In genomic region chr7:118183586-118184391, GRCh38 we compare ENCODE assay signal across 8 cellular contexts. TPM values are rescaled to one million over a fixed set of nuclear protein-coding genes. Genes with fewer than 3 reads are reported as not detected.
DNase-seq lines count a peak whose midpoint lies in the region; ATAC-seq, FAIRE-seq and TF ChIP-seq lines count a peak whose summit lies in the region.

LSM8 (plus strand) TSS chr7:118184164; CDS start chr7:118184224, 60 bp downstream.

- H3K36me3 ChIP-seq in adrenal gland (replicated peaks in 1 of 2) = peaks cover 0 to 9% of the 10 kb centered on the region in 2 donors
- peaks cover 3 to 4% of the 10 kb centered on the region in 2 experiments for H3K36me3 ChIP-seq in trophoblast cell (ENCODE audit: control insufficient read depth in 1 of 2, insufficient read depth in 2 of 2, low read length in 2 of 2)
- H3K36me3 ChIP-seq in transverse colon = peaks cover 0 to 8% (median under 1%) of the 10 kb centered on the region in 4 donors

- H3K4me3 ChIP-seq in adrenal gland (peak within 1 kb of the TSS; percentile 62 to 94 (median 82)), trophoblast cell (ENCODE audit: low read depth, low read length) (peak within 1 kb of the TSS; percentile 91), transverse colon (peak within 1 kb of the TSS; percentile 66 to 96 (median 80))

- H2BK12ac ChIP-seq in trophoblast cell (ENCODE audit: low read length) = no peak within 1 kb of the TSS

- H4K8ac ChIP-seq in trophoblast cell (ENCODE audit: low read depth, low read length) = peak within 1 kb of the TSS; percentile 96

- peak in 1 of 6 experiments; percentile 7 for TF ChIP-seq CTCF in adrenal gland (IDR thresholded peaks at IDR 0.05)
- no peak for TF ChIP-seq CTCF in transverse colon (IDR thresholded peaks at IDR 0.05)

- H3K27ac ChIP-seq in adrenal gland (peak within 1 kb of the TSS; percentile 81 to 95 (median 85)), trophoblast cell (ENCODE audit: low read depth, low read length) (peak within 1 kb of the TSS; percentile 86), transverse colon (peak within 1 kb of the TSS; percentile 91 to 96 (median 94))

- H2BK120ac ChIP-seq in trophoblast cell (ENCODE audit: insufficient read depth, low read length, poor library complexity) = peak within 1 kb of the TSS; percentile 84

- H3K9ac ChIP-seq in trophoblast cell (ENCODE audit: low read length) = peak within 1 kb of the TSS; percentile 96

- WGBS in adrenal gland, 4 donors = 0 to 1% (median 0%) methylated on average over 29 to 64 of the region's 64 CpGs
- no CpG with 5 or more reads among the region's 64 CpGs for WGBS in trophoblast cell (ENCODE audit: extremely low coverage, insufficient coverage, insufficient read length)
- WGBS in transverse colon (ENCODE audit: low coverage in 1 of 2), 2 donors = 0 to 1% methylated on average over 19 to 48 of the region's 64 CpGs

- TF ChIP-seq EP300 in transverse colon (IDR thresholded peaks at IDR 0.05; ENCODE audit: low read depth) = no peak

- peak within 1 kb of the TSS; percentile 75 for H3K4me2 ChIP-seq in trophoblast cell (ENCODE audit: low read length)

- peak within 1 kb of the TSS; percentile 73 for H3K18ac ChIP-seq in trophoblast cell (ENCODE audit: low read length)

- peak within 1 kb of the TSS; percentile 23 for H2AK5ac ChIP-seq in trophoblast cell (ENCODE audit: low read length)

- peak within 1 kb of the TSS; percentile 58 for H2BK5ac ChIP-seq in trophoblast cell (ENCODE audit: low read depth, low read length, poor library complexity)

- DNase-seq in GM12892 (ENCODE audit: insufficient read length) = peak; percentile 63
- DNase-seq in NCI-H146 (lab: John Stamatoyannopoulos, UW) = peak; percentile 97
- DNase-seq in T-helper 1 cell = peak; percentile 94 to 98 (median 95)
- peak; percentile 97 to 99 (median 98) for DNase-seq in adrenal gland
- peak; percentile 99 for DNase-seq in cardiac septum (ENCODE audit: low spot score)
- DNase-seq in trophoblast cell = peak; percentile 99 to 100
- peak; percentile 98 for DNase-seq in transverse colon

- peak; percentile 96 for ATAC-seq in HG02852 (IDR thresholded peaks at IDR 0.05; ENCODE audit: unreplicated experiment)

- H3K79me2 ChIP-seq in trophoblast cell (ENCODE audit: control insufficient read depth, insufficient read depth, low read length, poor library complexity) = peaks cover 4% of the 10 kb centered on the region

- H2AFZ ChIP-seq in trophoblast cell (ENCODE audit: insufficient read depth, low read length, poor library complexity) = peak within 1 kb of the TSS; percentile 77

- H3K4me1 ChIP-seq in adrenal gland (replicated peaks in 1 of 2) (peaks cover 18 to 36% of the 10 kb centered on the region in 2 donors), trophoblast cell (ENCODE audit: control insufficient read depth in 1 of 2, insufficient read depth in 2 of 2, low read length in 2 of 2) (peaks cover 3 to 6% of the 10 kb centered on the region in 2 experiments), transverse colon (peaks cover 9 to 35% (median 18%) of the 10 kb centered on the region in 4 donors)

- intact Hi-C loops in adrenal gland (cut with DNase I) = no loop called here
- intact Hi-C loops in cardiac septum (cut with DNase I) = loop anchor here (5.0 kb wide), 1 partner anchor 316 kb away; no protein-coding TSS in a partner anchor
- intact Hi-C loops in transverse colon (cut with DNase I; ENCODE audit: low total_unique reads) = no loop called here

- H3K27me3 ChIP-seq in adrenal gland = no peaks in the 10 kb centered on the region
- H3K27me3 ChIP-seq in trophoblast cell (ENCODE audit: insufficient read depth, low read length) = no peaks in the 10 kb centered on the region
- H3K27me3 ChIP-seq in transverse colon = no peaks in the 10 kb centered on the region

- in situ Hi-C loops in transverse colon (cut with MboI; ENCODE audit: low pct_ligation_motif_present in 1 of 4, low pct_unique_long_range_greater_than_20kb in 1 of 4, low sequenced_read_pairs in 3 of 4) = loop anchor here in 1 of 4 donors (25.0 kb wide), 1 partner anchor 1221 kb away; the partner anchor contains the start of gene ST7

- peak within 1 kb of the TSS; percentile 88 for H3K14ac ChIP-seq in trophoblast cell (ENCODE audit: low read length)

- H4K12ac ChIP-seq in trophoblast cell (ENCODE audit: low read depth, low read length) = peak within 1 kb of the TSS; percentile 85

- H3K9me3 ChIP-seq in adrenal gland (replicated peaks in 1 of 3) = no peaks in the 10 kb centered on the region
- H3K9me3 ChIP-seq in trophoblast cell (ENCODE audit: insufficient read depth, low read depth, low read length) = no peaks in the 10 kb centered on the region
- no peaks in the 10 kb centered on the region for H3K9me3 ChIP-seq in transverse colon

- peak; percentile 97 for FAIRE-seq in GM12892 (lab: Jason Lieb, UNC)

- H3K23ac ChIP-seq in trophoblast cell (ENCODE audit: low read length) = no peak within 1 kb of the TSS

- peak; percentile 89 for TF ChIP-seq POLR2A in GM12892 (IDR thresholded peaks at IDR 0.05; ENCODE audit: low read depth, low read length)
- peak; percentile 82 to 94 for TF ChIP-seq POLR2A in adrenal gland (IDR thresholded peaks at IDR 0.05)
- peak; percentile 98 for TF ChIP-seq POLR2A in transverse colon (IDR thresholded peaks at IDR 0.05)

- H4K91ac ChIP-seq in trophoblast cell (ENCODE audit: low read depth, low read length) = peak within 1 kb of the TSS; percentile 82

- H3K4ac ChIP-seq in trophoblast cell (ENCODE audit: low read depth, low read length) = peak within 1 kb of the TSS; percentile 89

- H3K79me1 ChIP-seq in trophoblast cell (ENCODE audit: low read length) = peaks cover 6% of the 10 kb centered on the region

RNA-seq across cellular contexts. Expression of gene LSM8, which starts in this region (rescaled TPM):
- 62.1 TPM for polyA plus RNA-seq in GM12892 (2012; ENCODE audit: missing spikeins)
- total RNA-seq in adrenal gland = 10 to 100 TPM in 7 of 8 donors, 1 to 10 TPM in 1; 5.3 to 29.0 (median 20.0) TPM
- 10 to 100 TPM; 24.2 to 44.6 (median 24.4) TPM for polyA plus RNA-seq in adrenal gland
- total RNA-seq in cardiac septum = 15.6 TPM
- polyA plus RNA-seq in trophoblast cell (2013) = 43.9 and 44.3 TPM in 2 replicates
- 10 to 100 TPM in 3 of 4 donors, 1 to 10 TPM in 1; 6.4 to 43.8 (median 19.3) TPM for total RNA-seq in transverse colon

Comparison
In these comparisons a context has a peak if more than half of its experiments do, and no peak if none do; other contexts are left out.
1. Peak in every context shown above with its lines: DNase-seq, ATAC-seq, H3K4me3 ChIP-seq and H3K27ac ChIP-seq.